Comparison of ENCODE assay signal across 1 cellular context in genomic region chr19:48395499-48395898, GRCh38.
TF ChIP-seq lines count a peak whose summit lies in the region.

No MANE protein-coding gene starts in this region.

TF ChIP-seq in WTC11, 78 proteins besides CTCF, POLR2A, EP300 and RAD21 (continued from another document):
- TF ChIP-seq AR (CRISPR knock-in tag; IDR thresholded peaks at IDR 0.05) = no peak
- TF ChIP-seq ZNF317 (CRISPR knock-in tag; IDR thresholded peaks at IDR 0.05; ENCODE audit: borderline replicate concordance, low read depth) = no peak
- no peak for TF ChIP-seq ZNF671 (CRISPR knock-in tag; IDR thresholded peaks at IDR 0.05)
- TF ChIP-seq CDX4 (CRISPR knock-in tag; IDR thresholded peaks at IDR 0.05; ENCODE audit: borderline replicate concordance) = no peak
- TF ChIP-seq ATF2 (CRISPR knock-in tag; IDR thresholded peaks at IDR 0.05; ENCODE audit: borderline replicate concordance, low read depth) = no peak
- TF ChIP-seq JUN (CRISPR knock-in tag; IDR thresholded peaks at IDR 0.05) = no peak
- no peak for TF ChIP-seq ZNF532 (CRISPR knock-in tag; IDR thresholded peaks at IDR 0.05; ENCODE audit: borderline replicate concordance)
- TF ChIP-seq FOXJ3 (CRISPR knock-in tag; IDR thresholded peaks at IDR 0.05; ENCODE audit: borderline replicate concordance) = no peak
- no peak for TF ChIP-seq ZNF232 (CRISPR knock-in tag; IDR thresholded peaks at IDR 0.05)
TF ChIP-seq in WTC11: peak in this region for 0.
